ENCODE assay signal across 13 cellular contexts in the genomic region with DNA sequence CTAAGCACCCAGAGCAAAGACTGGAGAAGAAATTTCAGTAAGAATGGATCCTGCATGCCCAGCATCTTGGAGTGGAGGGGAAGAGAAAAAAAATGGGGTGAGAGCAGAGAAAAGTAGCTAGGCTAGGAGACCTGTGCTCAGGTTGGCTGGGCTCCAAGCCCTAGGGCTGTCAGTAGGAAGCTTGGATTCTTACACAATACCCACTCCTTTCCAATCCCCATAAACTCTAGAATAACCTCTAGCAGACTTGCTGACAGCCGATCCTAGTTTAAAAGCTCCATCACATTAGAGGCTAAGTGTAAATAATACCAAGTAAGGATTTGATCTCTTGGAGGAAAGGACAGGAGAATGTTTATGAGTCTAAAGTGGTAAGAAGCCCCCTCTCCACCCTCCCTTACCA. TPM values are rescaled to one million over a fixed set of nuclear protein-coding genes. Genes with fewer than 3 reads are reported as not detected.
A peak's percentile ranks its signal among the peaks of the same experiment; 100 is the strongest.
DNase-seq lines count a peak whose midpoint lies in the region; ATAC-seq and TF ChIP-seq lines count a peak whose summit lies in the region.
"Had no signal": no experiment of that assay in that cellular context is flagged by ENCODE, and none has a peak within 500 bp of the region (broad histone marks: within the 10 kb centered on the region; RNA-seq: fewer than 3 reads in every experiment).

No MANE protein-coding gene starts in this region.

- H3K27me3 ChIP-seq in right atrium auricular region (no peaks in the 10 kb centered on the region), SJCRH30 (no peaks in the 10 kb centered on the region), foreskin keratinocyte (no peaks in the 10 kb centered on the region)

- H3K4me1 Mint-ChIP-seq in T-cell, result peaks cover 40 to 58% (median 51%) of the 10 kb centered on the region in 3 donors

- no peaks in the 10 kb centered on the region for H3K36me3 Mint-ChIP-seq in T-cell

- H3K27ac ChIP-seq in right atrium auricular region (no peak overlapping the region), SJCRH30 (no peak overlapping the region), foreskin keratinocyte (no peak overlapping the region)

- CTCF ChIA-PET in T-cell (lab: Charles Lee), result no interaction called here

- H3K9me3 Mint-ChIP-seq in T-cell, result no peaks in the 10 kb centered on the region
- H3K9me3 Mint-ChIP-seq: stimulated activated naive CD8-positive, alpha-beta T cell treated with anti-CD3 and anti-CD28 coated beads, Interleukin-15, Interleukin-2, amounts not matched to agents 100 ng/mL and 50 ng/mL, for 24 hours had no signal

- peak; percentile 62 for DNase-seq in Right ventricle myocardium superior
- no peak for DNase-seq in right atrium auricular region (ENCODE audit: low spot score)
- DNase-seq in SJCRH30, result peak; percentile 73 to 84
- peak in 1 of 2 donors; percentile 66 for DNase-seq in foreskin keratinocyte
- DNase-seq in stimulated activated naive CD8-positive, alpha-beta T cell treated with anti-CD3 and anti-CD28 coated beads, Interleukin-15, Interleukin-2, amounts not matched to agents 100 U/mL and 50 U/mL, for 24 hours, result no peak
- no peak for DNase-seq in T-cell
- no peak for DNase-seq in SHP77 (lab: John Stamatoyannopoulos, UW)
- DNase-seq: activated CD8-positive, alpha-beta memory T cell treated with anti-CD3 and anti-CD28 coated beads, Interleukin-2, amount 50 U/mL, for 4 hours; NCI-H187 treated with DMSO at 0.1 percent for 48 hours; stimulated activated CD4-positive, alpha-beta T cell treated with anti-CD3 and anti-CD28 coated beads, Interleukin-12 subunit alpha, Interleukin-12 subunit beta, amount 100 ng/mL, for 4 hours had no signal

- no peaks in the 10 kb centered on the region for H3K27me3 Mint-ChIP-seq in T-cell
- H3K27me3 Mint-ChIP-seq: B cell; stimulated activated naive CD8-positive, alpha-beta T cell treated with anti-CD3 and anti-CD28 coated beads, Interleukin-15, Interleukin-2, amounts not matched to agents 100 ng/mL and 50 ng/mL, for 24 hours had no signal

- POLR2A ChIA-PET in T-cell (lab: Charles Lee), result interaction anchor here (0.5 to 1.1 kb wide), 4 partner anchors 8 to 45 kb away, joined by 3 to 5 read pairs (median 4); no protein-coding TSS in a partner anchor

- intact Hi-C loops in Right ventricle myocardium superior (cut with DNase I), result no loop called here

- no peak overlapping the region for H3K4me3 ChIP-seq in right atrium auricular region
- H3K4me3 ChIP-seq in SJCRH30, result no peak overlapping the region

- no peak for TF ChIP-seq CTCF in right atrium auricular region (IDR thresholded peaks at IDR 0.05)
- no peak for TF ChIP-seq CTCF in foreskin keratinocyte (conservative IDR thresholded peaks at IDR 0.05)

- no peak overlapping the region for H3K4me3 Mint-ChIP-seq in T-cell
- H3K4me3 Mint-ChIP-seq: B cell; stimulated activated naive CD8-positive, alpha-beta T cell treated with anti-CD3 and anti-CD28 coated beads, Interleukin-15, Interleukin-2, amounts not matched to agents 100 ng/mL and 50 ng/mL, for 24 hours had no signal

- peak; percentile 36 for ATAC-seq in Right ventricle myocardium superior (ENCODE audit: poor library complexity)
- ATAC-seq in foreskin keratinocyte, result peak; percentile 37
- no peak for ATAC-seq in stimulated activated naive CD8-positive, alpha-beta T cell treated with anti-CD3 and anti-CD28 coated beads, Interleukin-15, Interleukin-2, amounts not matched to agents 100 U/mL and 50 U/mL, for 24 hours
- no peak for ATAC-seq in T-cell (replicated peaks in 1 of 4)
- no peak for ATAC-seq in HG03135 (IDR thresholded peaks at IDR 0.05; ENCODE audit: unreplicated experiment)

- no peaks in the 10 kb centered on the region for H3K4me1 ChIP-seq in right atrium auricular region
- H3K4me1 ChIP-seq in SJCRH30, result peaks cover 36% of the 10 kb centered on the region
- H3K4me1 ChIP-seq in foreskin keratinocyte, result peaks cover 14% of the 10 kb centered on the region

- H3K9me3 ChIP-seq in right atrium auricular region, result no peaks in the 10 kb centered on the region
- no peaks in the 10 kb centered on the region for H3K9me3 ChIP-seq in SJCRH30 (replicated peaks)

- H3K36me3 ChIP-seq in right atrium auricular region, result no peaks in the 10 kb centered on the region
- no peaks in the 10 kb centered on the region for H3K36me3 ChIP-seq in SJCRH30

- H3K27ac Mint-ChIP-seq in T-cell, result no peak overlapping the region
- H3K27ac Mint-ChIP-seq: B cell; stimulated activated naive CD8-positive, alpha-beta T cell treated with anti-CD3 and anti-CD28 coated beads, Interleukin-15, Interleukin-2, amounts not matched to agents 100 ng/mL and 50 ng/mL, for 24 hours had no signal

RNA-seq across cellular contexts. Expression of a gene that starts 46.2 kb away (rescaled TPM):
- 3.7 TPM for total RNA-seq in Right ventricle myocardium superior
- 1 to 10 TPM; 2.2 to 6.0 TPM for total RNA-seq in right atrium auricular region
- 55.4 and 69.1 TPM in 2 replicates for total RNA-seq in SJCRH30 (2014; rRNA removed; shearing (Covaris generic))
- total RNA-seq in foreskin keratinocyte, result 31.3 and 36.6 TPM in 2 replicates
- 12.4 and 16.8 TPM in 2 replicates for polyA plus RNA-seq in foreskin keratinocyte
- total RNA-seq in T-cell, result 10 to 100 TPM; 39.0 to 67.6 (median 51.3) TPM

Comparison
In these comparisons a context has a peak if more than half of its experiments do, and no peak if none do; other contexts are left out.
1. DNase-seq: peak in Right ventricle myocardium superior (single experiment) and SJCRH30 (2 of 2); none in right atrium auricular region (single experiment), stimulated activated naive CD8-positive, alpha-beta T cell treated with anti-CD3 and anti-CD28 coated beads, Interleukin-15, Interleukin-2, amounts not matched to agents 100 U/mL and 50 U/mL, for 24 hours (single experiment), T-cell (0 of 34) and SHP77 (0 of 2).
2. ATAC-seq: peak in Right ventricle myocardium superior (single experiment) and foreskin keratinocyte (single experiment); none in stimulated activated naive CD8-positive, alpha-beta T cell treated with anti-CD3 and anti-CD28 coated beads, Interleukin-15, Interleukin-2, amounts not matched to agents 100 U/mL and 50 U/mL, for 24 hours (single experiment), T-cell (0 of 4) and HG03135 (single experiment).